ENCODE assay signal across 34 cellular contexts in the genomic region with DNA sequence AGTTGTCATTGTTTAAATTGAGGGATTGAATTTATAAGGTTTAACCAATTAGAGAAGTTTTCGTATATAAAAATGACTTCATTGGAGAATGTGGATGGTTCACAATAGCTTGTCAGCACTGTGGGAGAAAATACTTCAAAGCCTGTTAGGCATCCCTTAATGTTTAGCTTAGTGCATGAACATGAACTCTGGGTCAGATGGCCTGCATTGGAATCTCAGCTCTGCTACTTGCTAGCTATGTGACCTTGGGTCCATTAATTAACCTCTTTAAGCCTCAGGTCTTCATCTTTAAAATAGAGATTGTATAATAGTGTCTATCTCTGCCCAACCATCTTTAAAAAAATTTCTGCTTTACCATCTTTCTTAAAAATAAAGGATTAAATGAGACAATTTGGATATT.
"Had no signal": no experiment of that assay in that cellular context is flagged by ENCODE, and none has a peak within 500 bp of the region (broad histone marks: within the 10 kb centered on the region; RNA-seq: fewer than 3 reads in every experiment).

No MANE protein-coding gene starts in this region.

- H3K9ac ChIP-seq: KMS-11 had no signal

- DNase-seq: Karpas-422, Kasumi-1, MG63, MM.1S, MV-4-11, NCI-H1048, NCI-H1092, NCI-H1092 treated with DMSO at 0.1 percent for 48 hours, NCI-H1105, NCI-H1105 treated with DMSO at 0.1 percent for 48 hours, NCI-H1417, NCI-H1417 treated with DMSO at 0.1 percent for 48 hours, NCI-H1436, NCI-H1436 treated with DMSO at 0.1 percent for 48 hours, NCI-H146, NCI-H1694, NCI-H1694 treated with DMSO at 0.1 percent for 48 hours, NCI-H187, NCI-H187 treated with DMSO at 0.1 percent for 48 hours, NCI-H1930, NCI-H2029, NCI-H2029 treated with DMSO at 0.1 percent for 48 hours, NCI-H2081, NCI-H2081 treated with DMSO at 0.1 percent for 48 hours, NCI-H2107, NCI-H2171, NCI-H2171 treated with DMSO at 0.1 percent for 48 hours, NCI-H2227 treated with DMSO at 0.1 percent for 48 hours, NCI-H226, NCI-H345, NCI-H446, NCI-H446 treated with DMSO at 0.1 percent for 48 hours, NCI-H510A had no signal

- H3K27ac ChIP-seq: KMS-11 had no signal

- H3K4me3 ChIP-seq: MG63 had no signal

- H3K36me3 ChIP-seq: MG63 had no signal

- H3K4me2 ChIP-seq: KMS-11 had no signal

- H3K27me3 ChIP-seq: MG63 had no signal
